22 cellular contexts compared by ENCODE assay signal in the genomic region with DNA sequence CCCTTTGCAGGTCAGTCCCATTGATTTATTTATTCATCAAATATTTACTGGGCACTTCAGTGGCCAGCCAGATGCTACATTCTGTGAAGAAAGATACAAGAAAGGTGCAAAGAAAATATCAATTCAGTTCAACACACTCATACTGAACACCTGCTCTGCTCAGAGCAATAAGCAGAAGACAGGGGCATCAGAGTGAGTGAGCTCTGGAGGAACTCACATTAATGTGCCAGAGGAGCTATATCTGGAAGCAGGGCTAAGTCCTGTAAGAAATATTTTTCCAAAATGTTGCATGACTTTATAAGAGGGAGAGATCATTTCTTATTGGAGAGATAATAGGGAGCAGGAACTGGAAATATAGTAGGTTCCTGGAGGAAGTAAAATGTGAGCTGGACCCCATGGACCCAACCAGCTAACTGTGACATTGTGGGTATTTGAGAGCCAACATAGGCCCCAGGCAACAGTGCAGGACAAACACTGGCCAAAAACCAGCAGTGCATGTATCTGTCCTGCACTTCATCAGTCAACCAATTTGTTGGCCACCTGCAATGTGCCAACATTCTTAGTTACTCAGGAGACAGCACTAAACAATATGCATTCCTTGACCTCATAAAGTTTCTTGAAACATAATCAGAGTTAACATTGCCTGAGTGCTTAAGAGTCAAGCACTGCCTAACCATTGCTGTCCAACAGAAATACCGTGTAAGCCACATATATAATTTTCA.
DNase-seq lines count a peak whose midpoint lies in the region; ATAC-seq and TF ChIP-seq lines count a peak whose summit lies in the region.
"Had no signal": no experiment of that assay in that cellular context is flagged by ENCODE, and none has a peak within 500 bp of the region (broad histone marks: within the 10 kb centered on the region; RNA-seq: fewer than 3 reads in every experiment).

No MANE protein-coding gene starts in this region.

- TF ChIP-seq CTCF in esophagus muscularis mucosa (IDR thresholded peaks at IDR 0.05) (no peak), sigmoid colon (IDR thresholded peaks at IDR 0.05) (no peak)

- H3K27ac ChIP-seq in esophagus muscularis mucosa (replicated peaks in 1 of 4) (peak overlapping the region; percentile 76 to 83 (median 82)), sigmoid colon (peak overlapping the region; percentile 69 to 89 (median 77))
- H3K27ac ChIP-seq: BLaER1 treated with 17β-estradiol and CSF1 and Interleukin-3, amounts not matched to agents 10 nM and 100 nM; RWPE1 had no signal

- H3K4me3 Mint-ChIP-seq in T-helper 17 cell: no peak overlapping the region
- H3K4me3 Mint-ChIP-seq: CD8-positive, alpha-beta memory T cell had no signal

- H3K4me3 ChIP-seq in esophagus muscularis mucosa: no peak overlapping the region
- H3K4me3 ChIP-seq in sigmoid colon: no peak overlapping the region
- H3K4me3 ChIP-seq: BLaER1 treated with 17β-estradiol and CSF1 and Interleukin-3, amounts not matched to agents 10 nM and 100 nM; GM12878 had no signal

- no peak for TF ChIP-seq POLR2A in esophagus muscularis mucosa (IDR thresholded peaks at IDR 0.05; ENCODE audit: low read depth)
- no peak for TF ChIP-seq POLR2A in sigmoid colon (IDR thresholded peaks at IDR 0.05)

- no peak overlapping the region for H3K27ac Mint-ChIP-seq in T-helper 17 cell
- H3K27ac Mint-ChIP-seq: CD8-positive, alpha-beta memory T cell had no signal

- DNase-seq in DMS53 (lab: John Stamatoyannopoulos, UW) (peak; percentile 47), esophagus muscularis mucosa (ENCODE audit: extremely low spot score) (no peak), kidney tubule cell (ENCODE audit: low spot score) (peak; percentile 17), sigmoid colon (peak; percentile 84), T-helper 17 cell (no peak)
- DNase-seq in activated CD4-positive, CD25-positive, alpha-beta regulatory T cell treated with anti-CD3 and anti-CD28 coated beads, Interleukin-2, amount 50 U/mL, for 72 hours: no peak
- no peak for DNase-seq in stimulated activated CD4-positive, alpha-beta T cell treated with anti-CD3 and anti-CD28 coated beads, Interleukin-1b, Interleukin-23, amount 100 ng/mL, for 48 hours
- DNase-seq: CD8-positive, alpha-beta memory T cell; GDM1; HCEC 1CT; IMR-90; Karpas-422; MM.1S; NCI-H187 treated with DMSO at 0.1 percent for 48 hours; NCI-H345; NCI-H526; NK-92 treated with Interleukin-12 subunit alpha and Interleukin-12 subunit beta, amount 100 ng/mL, for 24 hours; OCI-M1 had no signal

- no peak for TF ChIP-seq EP300 in esophagus muscularis mucosa (IDR thresholded peaks at IDR 0.05)
- TF ChIP-seq EP300 in sigmoid colon (IDR thresholded peaks at IDR 0.05): peak; percentile 41 to 91 (median 74)

- WGBS in esophagus muscularis mucosa: 48% methylated on average over 1 of the region's 1 CpG
- 58 to 64% methylated on average over 1 of the region's 1 CpG for WGBS in sigmoid colon, 2 donors

- intact Hi-C loops in esophagus muscularis mucosa (cut with DNase I): no loop called here
- intact Hi-C loops in sigmoid colon (cut with DNase I): loop anchor here (2.0 kb wide), 1 partner anchor 18 kb away; no protein-coding TSS in a partner anchor

- H3K4me1 Mint-ChIP-seq in T-helper 17 cell: no peaks in the 10 kb centered on the region
- H3K4me1 Mint-ChIP-seq: CD8-positive, alpha-beta memory T cell had no signal

- ATAC-seq in GM21619 (IDR thresholded peaks at IDR 0.05; ENCODE audit: unreplicated experiment) (no peak), T-helper 17 cell (no peak)
- ATAC-seq: GM12878 had no signal

- no peaks in the 10 kb centered on the region for H3K9me3 ChIP-seq in esophagus muscularis mucosa
- no peaks in the 10 kb centered on the region for H3K9me3 ChIP-seq in sigmoid colon
- no peaks in the 10 kb centered on the region for H3K9me3 ChIP-seq in T-helper 17 cell (ENCODE audit: control insufficient read depth, low read length, poor library complexity, severe bottlenecking)
- H3K9me3 ChIP-seq: BLaER1 treated with 17β-estradiol and CSF1 and Interleukin-3, amounts not matched to agents 10 nM and 100 nM had no signal

- peaks cover 14% of the 10 kb centered on the region for H3K27me3 Mint-ChIP-seq in T-helper 17 cell
- H3K27me3 Mint-ChIP-seq: CD8-positive, alpha-beta memory T cell had no signal

- H3K27me3 ChIP-seq in esophagus muscularis mucosa (no peaks in the 10 kb centered on the region), sigmoid colon (no peaks in the 10 kb centered on the region)
- H3K27me3 ChIP-seq: BLaER1 treated with 17β-estradiol and CSF1 and Interleukin-3, amounts not matched to agents 10 nM and 100 nM had no signal

- H3K4me1 ChIP-seq in esophagus muscularis mucosa (peaks cover 43 to 70% (median 64%) of the 10 kb centered on the region in 4 donors), sigmoid colon (peaks cover 0 to 66% (median 62%) of the 10 kb centered on the region in 4 donors)

- no peaks in the 10 kb centered on the region for H3K36me3 Mint-ChIP-seq in T-helper 17 cell (ENCODE audit: low read depth)
- H3K36me3 Mint-ChIP-seq: CD8-positive, alpha-beta memory T cell had no signal

- H3K36me3 ChIP-seq in esophagus muscularis mucosa: no peaks in the 10 kb centered on the region
- H3K36me3 ChIP-seq in sigmoid colon: no peaks in the 10 kb centered on the region
- H3K36me3 ChIP-seq: BLaER1 treated with 17β-estradiol and CSF1 and Interleukin-3, amounts not matched to agents 10 nM and 100 nM had no signal

Comparison
In these comparisons a context has a peak if more than half of its experiments do, and no peak if none do; other contexts are left out.
1. DNase-seq: peak in DMS53 (single experiment), kidney tubule cell (single experiment) and sigmoid colon (single experiment); none in esophagus muscularis mucosa (single experiment), activated CD4-positive, CD25-positive, alpha-beta regulatory T cell treated with anti-CD3 and anti-CD28 coated beads, Interleukin-2, amount 50 U/mL, for 72 hours (single experiment), T-helper 17 cell (0 of 3) and stimulated activated CD4-positive, alpha-beta T cell treated with anti-CD3 and anti-CD28 coated beads, Interleukin-1b, Interleukin-23, amount 100 ng/mL, for 48 hours (single experiment).